1 cellular context compared by ENCODE assay signal in the genomic region with DNA sequence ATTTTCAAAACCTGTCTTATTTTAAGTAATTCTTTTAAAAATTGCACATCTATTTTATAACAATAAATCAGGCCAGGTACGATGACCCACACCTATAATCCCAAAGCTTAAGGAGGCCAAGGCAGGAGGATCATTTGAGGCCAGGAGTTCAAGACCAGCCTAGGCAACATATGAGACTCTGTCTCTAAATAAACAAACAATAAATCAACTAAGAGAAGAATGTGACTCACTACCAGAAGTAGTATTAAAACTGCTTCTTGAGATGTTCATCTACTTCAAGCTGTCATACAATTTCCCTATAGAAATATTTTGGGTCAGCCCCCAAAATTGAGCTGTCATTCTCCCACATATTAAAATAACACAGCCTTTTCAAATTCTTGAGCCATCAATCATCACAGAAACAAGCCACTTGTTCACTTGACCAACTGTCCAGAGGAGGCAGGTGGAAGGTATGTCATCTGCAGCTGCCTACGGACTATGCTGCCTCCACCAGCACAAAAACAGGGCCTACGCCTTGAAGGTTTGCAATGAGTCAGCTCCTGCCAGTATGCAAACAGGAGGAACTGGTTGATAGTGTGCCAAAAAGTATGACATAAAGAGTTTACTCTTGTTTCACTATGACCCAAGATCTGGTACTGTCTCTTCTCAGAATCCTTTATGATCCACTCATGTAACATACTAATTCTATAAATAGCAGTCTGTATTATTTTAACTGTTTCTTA.
TF ChIP-seq lines count a peak whose summit lies in the region.

No MANE protein-coding gene starts in this region.

TF ChIP-seq in HEK293, 187 proteins besides CTCF, POLR2A, EP300 and RAD21 (continued from another document):
- TF ChIP-seq PRDM2 (tag by site-specific recombination; IDR thresholded peaks at IDR 0.05; ENCODE audit: borderline replicate concordance) = no peak
- no peak for TF ChIP-seq REPIN1 (tag by site-specific recombination; IDR thresholded peaks at IDR 0.05; ENCODE audit: low read depth)
- TF ChIP-seq HIC1 (tag by site-specific recombination; IDR thresholded peaks at IDR 0.05) = 0 out of 2 replicates have a peak, but pooled peaks have one; percentile 11
- no peak for TF ChIP-seq ZNF623 (tag by site-specific recombination; IDR thresholded peaks at IDR 0.05)
- no peak for TF ChIP-seq ZNF292 (tag by site-specific recombination; IDR thresholded peaks at IDR 0.05; ENCODE audit: borderline replicate concordance, low read depth)
- TF ChIP-seq BCL11B (tag by site-specific recombination; IDR thresholded peaks at IDR 0.05; ENCODE audit: low read depth) = no peak
- TF ChIP-seq ZFP69B (tag by site-specific recombination; IDR thresholded peaks at IDR 0.05) = no peak
